In genomic region chr9:135826188-135826545, GRCh38 we compare ENCODE assay signal across 24 cellular contexts.
A peak's percentile ranks its signal among the peaks of the same experiment; 100 is the strongest.
DNase-seq lines count a peak whose midpoint lies in the region; ATAC-seq and TF ChIP-seq lines count a peak whose summit lies in the region.
"Had no signal": no experiment of that assay in that cellular context is flagged by ENCODE, and none has a peak within 500 bp of the region (broad histone marks: within the 10 kb centered on the region; RNA-seq: fewer than 3 reads in every experiment).

No MANE protein-coding gene starts in this region.

- H3K27ac ChIP-seq in right atrium auricular region (no peak overlapping the region), endodermal cell (ENCODE audit: low read depth, low read length) (no peak overlapping the region), neural progenitor cell (no peak overlapping the region), aorta (ENCODE audit: low read depth in 1 of 2, low read length in 2 of 2) (no peak overlapping the region), tibial nerve (no peak overlapping the region)
- H3K27ac ChIP-seq: HL-60, KMS-11, Peyer's patch, SK-N-MC had no signal

- no peak for TF ChIP-seq CTCF in right atrium auricular region (IDR thresholded peaks at IDR 0.05)
- no peak for TF ChIP-seq CTCF in endodermal cell (conservative IDR thresholded peaks at IDR 0.05)
- TF ChIP-seq CTCF in neural progenitor cell (IDR thresholded peaks at IDR 0.05), result no peak
- TF ChIP-seq CTCF in tibial nerve (IDR thresholded peaks at IDR 0.05), result no peak

- peak overlapping the region; percentile 77 for H3K27ac Mint-ChIP-seq in endodermal cell
- peak overlapping the region; percentile 92 for H3K27ac Mint-ChIP-seq in neural progenitor cell
- H3K27ac Mint-ChIP-seq: IgD-negative memory B cell had no signal

- H3K4me2 ChIP-seq in neural progenitor cell, result no peak overlapping the region
- H3K4me2 ChIP-seq: KMS-11 had no signal

- H3K27me3 ChIP-seq in right atrium auricular region (no peaks in the 10 kb centered on the region), endodermal cell (ENCODE audit: control insufficient read depth, insufficient read depth, low read length, poor library complexity, severe bottlenecking) (no peaks in the 10 kb centered on the region), neural progenitor cell (no peaks in the 10 kb centered on the region), aorta (ENCODE audit: control insufficient read depth in 1 of 2, insufficient read depth in 2 of 2, low read length in 1 of 2) (no peaks in the 10 kb centered on the region), tibial nerve (no peaks in the 10 kb centered on the region)
- H3K27me3 ChIP-seq: BE2C, Peyer's patch had no signal

- H3K4me1 ChIP-seq in right atrium auricular region, result no peaks in the 10 kb centered on the region
- no peaks in the 10 kb centered on the region for H3K4me1 ChIP-seq in endodermal cell (ENCODE audit: control insufficient read depth, insufficient read depth, low read length)
- H3K4me1 ChIP-seq in neural progenitor cell, result no peaks in the 10 kb centered on the region
- no peaks in the 10 kb centered on the region for H3K4me1 ChIP-seq in aorta (ENCODE audit: control insufficient read depth in 1 of 2, insufficient read depth in 2 of 2, low read length in 2 of 2)
- H3K4me1 ChIP-seq in tibial nerve, result no peaks in the 10 kb centered on the region
- H3K4me1 ChIP-seq: BE2C, HAP-1, Peyer's patch had no signal

- H4K20me1 ChIP-seq in neural progenitor cell (ENCODE audit: low read depth), result peaks cover 36% of the 10 kb centered on the region

- DNase-seq in cardiac septum (ENCODE audit: low spot score) (peak; percentile 6), right atrium auricular region (ENCODE audit: low spot score) (no peak), endodermal cell (no peak), neural progenitor cell (ENCODE audit: low spot score) (no peak), aorta (peak in 1 of 2 donors; percentile 61), tibial nerve (ENCODE audit: low spot score in 2 of 2) (no peak)
- DNase-seq in activated effector memory CD4-positive, alpha-beta T cell treated with anti-CD3 and anti-CD28 coated beads, Interleukin-2, amount 50 U/mL, for 16 hours, result no peak
- DNase-seq: 8988T, ACHN, BE2C, Calu3, MM.1S, NCI-H2029, NCI-H446, NCI-H526 treated with DMSO at 0.1 percent for 48 hours, SIG-M5 had no signal

- WGBS in endodermal cell (ENCODE audit: insufficient coverage in 1 of 2, insufficient read length in 1 of 2), 2 experiments, result 95 to 100% methylated on average over 2 to 14 of the region's 14 CpGs
- 91 to 95% methylated on average over 14 of the region's 14 CpGs for WGBS in aorta, 2 donors
- 92 to 94% methylated on average over 14 of the region's 14 CpGs for WGBS in tibial nerve, 2 donors

- peaks cover 59% of the 10 kb centered on the region for H3K79me2 ChIP-seq in neural progenitor cell (ENCODE audit: low read depth)

- peaks cover 0 to 12% of the 10 kb centered on the region in 2 donors for H3K9me3 ChIP-seq in right atrium auricular region
- H3K9me3 ChIP-seq in endodermal cell (ENCODE audit: control insufficient read depth, low read length), result peaks cover 20% of the 10 kb centered on the region
- no peaks in the 10 kb centered on the region for H3K9me3 ChIP-seq in neural progenitor cell (ENCODE audit: low read depth)
- H3K9me3 ChIP-seq in aorta (ENCODE audit: control insufficient read depth, low read length), result no peaks in the 10 kb centered on the region
- H3K9me3 ChIP-seq in tibial nerve, result peaks cover 0 to 15% (median 2%) of the 10 kb centered on the region in 4 donors
- H3K9me3 ChIP-seq: HAP-1 had no signal

- TF ChIP-seq EP300 in tibial nerve (IDR thresholded peaks at IDR 0.05), result no peak

- H2AFZ ChIP-seq in neural progenitor cell (replicated peaks), result no peak overlapping the region

- no peaks in the 10 kb centered on the region for H3K4me1 Mint-ChIP-seq in endodermal cell
- no peaks in the 10 kb centered on the region for H3K4me1 Mint-ChIP-seq in neural progenitor cell
- H3K4me1 Mint-ChIP-seq: CD14-positive monocyte had no signal

- H3K36me3 Mint-ChIP-seq in endodermal cell (ENCODE audit: low read depth) (peaks cover 75% of the 10 kb centered on the region), neural progenitor cell (peaks cover 44% of the 10 kb centered on the region)

- no peak overlapping the region for H3K4me3 ChIP-seq in right atrium auricular region
- no peak overlapping the region for H3K4me3 ChIP-seq in endodermal cell (ENCODE audit: low read length)
- no peak overlapping the region for H3K4me3 ChIP-seq in neural progenitor cell
- no peak overlapping the region for H3K4me3 ChIP-seq in aorta (ENCODE audit: low read length in 2 of 2)
- no peak overlapping the region for H3K4me3 ChIP-seq in tibial nerve
- H3K4me3 ChIP-seq: HAP-1, Peyer's patch, SK-N-MC had no signal

- intact Hi-C loops in cardiac septum (cut with DNase I) (no loop called here), aorta (cut with DNase I) (no loop called here)

- H3F3A ChIP-seq in neural progenitor cell (ENCODE audit: low read depth), result no peaks in the 10 kb centered on the region

- H3K27me3 Mint-ChIP-seq in endodermal cell (ENCODE audit: insufficient read depth) (no peaks in the 10 kb centered on the region), neural progenitor cell (ENCODE audit: insufficient read depth, low read depth) (peaks cover 3% of the 10 kb centered on the region)
- H3K27me3 Mint-ChIP-seq: IgD-negative memory B cell had no signal

- TF ChIP-seq POLR2A in tibial nerve (IDR thresholded peaks at IDR 0.05), result no peak

- H3K4me3 Mint-ChIP-seq in endodermal cell (no peak overlapping the region), neural progenitor cell (no peak overlapping the region)
- H3K4me3 Mint-ChIP-seq: CD14-positive monocyte, IgD-negative memory B cell had no signal

- no peak overlapping the region for H3K9ac ChIP-seq in endodermal cell (ENCODE audit: extremely low read depth, low read length, poor library complexity, severe bottlenecking)
- no peak overlapping the region for H3K9ac ChIP-seq in neural progenitor cell
- H3K9ac ChIP-seq: KMS-11 had no signal

- H3K36me3 ChIP-seq in right atrium auricular region (peaks cover 27% of the 10 kb centered on the region), endodermal cell (ENCODE audit: control insufficient read depth, insufficient read depth, low read length) (peaks cover 75% of the 10 kb centered on the region), neural progenitor cell (peaks cover 8% of the 10 kb centered on the region), aorta (ENCODE audit: control insufficient read depth in 1 of 2, insufficient read depth in 2 of 2, low read length in 1 of 2) (peaks cover 0 to 4% of the 10 kb centered on the region in 2 donors), tibial nerve (peaks cover 3 to 91% (median 17%) of the 10 kb centered on the region in 3 donors)

- H3K9me3 Mint-ChIP-seq in endodermal cell (no peaks in the 10 kb centered on the region), neural progenitor cell (peaks cover 9% of the 10 kb centered on the region)

- peak; percentile 15 for ATAC-seq in aorta (ENCODE audit: low FRiP score)
- no peak for ATAC-seq in HG02759 (IDR thresholded peaks at IDR 0.05; ENCODE audit: unreplicated experiment)
